31 cellular contexts compared by ENCODE assay signal in genomic region chr3:111890051-111890580, GRCh38. TPM values are rescaled to one million over a fixed set of nuclear protein-coding genes. Genes with fewer than 3 reads are reported as not detected.
DNase-seq lines count a peak whose midpoint lies in the region; ATAC-seq, FAIRE-seq and TF ChIP-seq lines count a peak whose summit lies in the region.
"Had no signal": no experiment of that assay in that cellular context is flagged by ENCODE, and none has a peak within 500 bp of the region (broad histone marks: within the 10 kb centered on the region; RNA-seq: fewer than 3 reads in every experiment).

No MANE protein-coding gene starts in this region.

- peak; percentile 17 for FAIRE-seq in RCC 7860 (lab: Jason Lieb, UNC)
- FAIRE-seq: HTR-8/SVneo had no signal

- no peak overlapping the region for H3K9ac ChIP-seq in HCT116 (ENCODE audit: low read length)

- TF ChIP-seq EP300 in ovary (IDR thresholded peaks at IDR 0.05): no peak

- RAD21 ChIA-PET in HCT116 (lab: Charles Lee; ENCODE audit: low non-redundant PET in 1 of 2, low total read pairs in 2 of 2, uncharacterized antibody in 2 of 2, unreplicated experiment in 2 of 2): no interaction called here

- peaks cover 92% of the 10 kb centered on the region for H3K79me2 ChIP-seq in HCT116 (ENCODE audit: insufficient read depth, low read length)

- peak overlapping the region; percentile 1; the same call in 1 of the 2 replicates for H3K4me2 ChIP-seq in HCT116 (ENCODE audit: low read length)

- intact Hi-C loops in HCT116 (cut with micrococcal nuclease): no loop called here
- intact Hi-C loops in ovary (cut with DNase I): no loop called here

- H3K4me1 Mint-ChIP-seq in immature natural killer cell: peaks cover 20 to 36% of the 10 kb centered on the region in 2 donors
- H3K4me1 Mint-ChIP-seq: T-helper 17 cell had no signal

- peak overlapping the region; percentile 2 for H2AFZ ChIP-seq in HCT116 (ENCODE audit: low read depth, low read length, poor library complexity, severe bottlenecking)

- peak overlapping the region; percentile 71 for H3K27ac ChIP-seq in HCT116 (ENCODE audit: low read depth, low read length)
- no peak overlapping the region for H3K27ac ChIP-seq in ovary
- H3K27ac ChIP-seq: brain microvascular endothelial cell, gastrocnemius medialis, SJSA1, thyroid gland had no signal

- POLR2A ChIA-PET in HCT116 (lab: Charles Lee): interaction anchor here (1.3 to 3.0 kb wide), 5 partner anchors 12 to 40 kb away, joined by 3 to 26 read pairs (median 6); no protein-coding TSS in a partner anchor

- H3K27ac Mint-ChIP-seq in immature natural killer cell: peak overlapping the region in 4 of 6 donors; percentile 4 to 83 (median 68)
- H3K27ac Mint-ChIP-seq: CD4-positive, alpha-beta T cell; stimulated activated naive CD8-positive, alpha-beta T cell treated with anti-CD3 and anti-CD28 coated beads, Interleukin-15, Interleukin-2, amounts not matched to agents 100 ng/mL and 50 ng/mL, for 24 hours; T-helper 17 cell had no signal

- DNase-seq in DMS79 treated with DMSO at 0.1 percent for 48 hours (lab: John Stamatoyannopoulos, UW) (peak; percentile 70), HCT116 (ENCODE audit: low read depth, low spot score) (no peak), RCC 7860 (ENCODE audit: low spot score) (no peak), immature natural killer cell (no peak), GM03348 (ENCODE audit: low spot score) (no peak), ovary (no peak), NK-92 (lab: John Stamatoyannopoulos, UW; ENCODE audit: unreplicated experiment) (no peak)
- DNase-seq: activated CD4-positive, alpha-beta T cell treated with anti-CD3 and anti-CD28 coated beads for 48 hours; activated naive CD4-positive, alpha-beta T cell; activated T-cell treated with anti-CD3 and anti-CD28 coated beads, Interleukin-2, amount 50 U/mL, for 48 hours; brain microvascular endothelial cell; CD4-positive, alpha-beta T cell; DMS 273 treated with DMSO at 0.1 percent for 48 hours; effector memory CD4-positive, alpha-beta T cell; gastrocnemius medialis; GDM1; GOT3; hypothalamus; mucosa of descending colon; NCI-H187; NCI-H774; posterior cingulate gyrus; stimulated activated CD4-positive, alpha-beta T cell treated with anti-CD3 and anti-CD28 coated beads, Interleukin-15, amount 100 ng/mL, for 24 hours; T-helper 17 cell; thyroid gland had no signal

- H3K27me3 ChIP-seq in HCT116 (ENCODE audit: insufficient read depth, low read length): no peaks in the 10 kb centered on the region
- H3K27me3 ChIP-seq in ovary: no peaks in the 10 kb centered on the region
- H3K27me3 ChIP-seq: brain microvascular endothelial cell, esophagus muscularis mucosa, gastrocnemius medialis, SJSA1, thyroid gland had no signal

- H3K4me3 Mint-ChIP-seq in immature natural killer cell: peak overlapping the region in 1 of 5 donors; percentile 22
- H3K4me3 Mint-ChIP-seq: CD4-positive, alpha-beta T cell; neural crest cell; stimulated activated naive CD8-positive, alpha-beta T cell treated with anti-CD3 and anti-CD28 coated beads, Interleukin-15, Interleukin-2, amounts not matched to agents 100 ng/mL and 50 ng/mL, for 24 hours; T-helper 17 cell had no signal

- WGBS in ovary, 3 donors: 89 to 94% (median 92%) methylated on average over 5 of the region's 5 CpGs

- H3K4me3 ChIP-seq in HCT116 (replicated peaks in 1 of 2; ENCODE audit: low read depth in 1 of 2, low read length in 2 of 2) (no peak overlapping the region), ovary (no peak overlapping the region)
- H3K4me3 ChIP-seq: esophagus muscularis mucosa, gastrocnemius medialis, lung, mucosa of descending colon, SJSA1, thyroid gland had no signal

- no peaks in the 10 kb centered on the region for H4K20me1 ChIP-seq in HCT116 (ENCODE audit: insufficient read depth)

- H3K9me2 ChIP-seq in HCT116 (ENCODE audit: insufficient read depth): no peaks in the 10 kb centered on the region

- H3K36me3 Mint-ChIP-seq in immature natural killer cell: peaks cover 9 to 23% (median 18%) of the 10 kb centered on the region in 3 donors

- H3K4me1 ChIP-seq in HCT116 (ENCODE audit: control insufficient read depth in 1 of 2, insufficient read depth in 2 of 2, low read length in 2 of 2): peaks cover 28 to 47% of the 10 kb centered on the region in 2 experiments; a peak in 3 of 4 replicates
- no peaks in the 10 kb centered on the region for H3K4me1 ChIP-seq in ovary (ENCODE audit: insufficient read depth)
- H3K4me1 ChIP-seq: gastrocnemius medialis, thyroid gland had no signal

- TF ChIP-seq CTCF in HCT116 (IDR thresholded peaks at IDR 0.05 in 2 of 3, conservative IDR thresholded peaks at IDR 0.05 in 1 of 3; ENCODE audit: borderline replicate concordance in 1 of 3, insufficient read depth in 1 of 3, low read depth in 2 of 3, low read length in 2 of 3): no peak
- no peak for TF ChIP-seq CTCF in ovary (IDR thresholded peaks at IDR 0.05)

- no peaks in the 10 kb centered on the region for H3K9me3 Mint-ChIP-seq in immature natural killer cell
- H3K9me3 Mint-ChIP-seq: CD4-positive, alpha-beta T cell; neural crest cell; stimulated activated naive CD8-positive, alpha-beta T cell treated with anti-CD3 and anti-CD28 coated beads, Interleukin-15, Interleukin-2, amounts not matched to agents 100 ng/mL and 50 ng/mL, for 24 hours had no signal

- no peak for TF ChIP-seq RAD21 in HCT116 (IDR thresholded peaks at IDR 0.05; ENCODE audit: low read depth)

- H3K36me3 ChIP-seq in HCT116 (ENCODE audit: control insufficient read depth in 1 of 2, insufficient read depth in 2 of 2, low read length in 2 of 2) (peaks cover 6 to 46% of the 10 kb centered on the region in 2 experiments), ovary (no peaks in the 10 kb centered on the region)
- H3K36me3 ChIP-seq: gastrocnemius medialis, thyroid gland had no signal

- H3K9me3 ChIP-seq in HCT116 (ENCODE audit: control insufficient read depth in 1 of 2, insufficient read depth in 1 of 2, low read depth in 1 of 2, low read length in 2 of 2) (no peaks in the 10 kb centered on the region), ovary (no peaks in the 10 kb centered on the region)
- H3K9me3 ChIP-seq: esophagus muscularis mucosa, gastrocnemius medialis, mucosa of descending colon, SJSA1, thyroid gland had no signal

- BruUV-seq in HCT116 (replicated peaks; lab: Mats Ljungman, UMichigan): TSS peak; percentile 0

- TF ChIP-seq POLR2A in HCT116 (IDR thresholded peaks at IDR 0.05; ENCODE audit: borderline replicate concordance, extremely low read depth, insufficient read depth, insufficient read length) (no peak), ovary (IDR thresholded peaks at IDR 0.05) (no peak)

- CTCF ChIA-PET in HCT116 (lab: Charles Lee): interaction anchor here (1.1 to 1.7 kb wide), 3 partner anchors 24 to 123 kb away, joined by 4 to 7 read pairs (median 4); no protein-coding TSS in a partner anchor

- peak; percentile 48 for ATAC-seq in HCT116
- ATAC-seq: gastrocnemius medialis, mucosa of descending colon, T-helper 17 cell had no signal

- H3K27me3 Mint-ChIP-seq in immature natural killer cell (ENCODE audit: low read depth in 3 of 3): no peaks in the 10 kb centered on the region
- H3K27me3 Mint-ChIP-seq: CD4-positive, alpha-beta T cell; stimulated activated naive CD8-positive, alpha-beta T cell treated with anti-CD3 and anti-CD28 coated beads, Interleukin-15, Interleukin-2, amounts not matched to agents 100 ng/mL and 50 ng/mL, for 24 hours; T-helper 17 cell had no signal

TF ChIP-seq in HCT116, 20 proteins besides CTCF, POLR2A, EP300 and RAD21:
- peak; percentile 40; the same call in 1 of the 2 replicates for TF ChIP-seq MAX (IDR thresholded peaks at IDR 0.05)
- no peak for TF ChIP-seq ATF3 (IDR thresholded peaks at IDR 0.05)
- TF ChIP-seq CBX3 (IDR thresholded peaks at IDR 0.05; ENCODE audit: low read depth): peak; percentile 33; the same call in 1 of the 2 replicates
- peak; percentile 34 for TF ChIP-seq YY1 (IDR thresholded peaks at IDR 0.05; ENCODE audit: extremely low read depth, insufficient replicate concordance, low read depth, low read length)
- TF ChIP-seq JUND (IDR thresholded peaks at IDR 0.05): peak; percentile 21; the same call in 1 of the 2 replicates

RNA-seq across cellular contexts. Expression of gene PHLDB2, which starts 31.1 kb away (rescaled TPM):
- total RNA-seq in HCT116 (2021; ENCODE audit: unreplicated experiment) (143 TPM), ovary (100 to 1,000 TPM in 1 of 7 donors, 10 to 100 TPM in 6; 13.1 to 141 (median 19.3) TPM)
- polyA plus RNA-seq in HCT116 (2012): 37.9 and 46.8 TPM in 2 replicates
- polyA plus RNA-seq in immature natural killer cell (10 to 100 TPM in 2 of 3 donors, 1 to 10 TPM in 1; 8.2 to 24.8 (median 11.2) TPM), ovary (10 to 100 TPM in 1 of 2 donors, 1 to 10 TPM in 1; 9.0 to 26.7 TPM)
